In the genomic region with DNA sequence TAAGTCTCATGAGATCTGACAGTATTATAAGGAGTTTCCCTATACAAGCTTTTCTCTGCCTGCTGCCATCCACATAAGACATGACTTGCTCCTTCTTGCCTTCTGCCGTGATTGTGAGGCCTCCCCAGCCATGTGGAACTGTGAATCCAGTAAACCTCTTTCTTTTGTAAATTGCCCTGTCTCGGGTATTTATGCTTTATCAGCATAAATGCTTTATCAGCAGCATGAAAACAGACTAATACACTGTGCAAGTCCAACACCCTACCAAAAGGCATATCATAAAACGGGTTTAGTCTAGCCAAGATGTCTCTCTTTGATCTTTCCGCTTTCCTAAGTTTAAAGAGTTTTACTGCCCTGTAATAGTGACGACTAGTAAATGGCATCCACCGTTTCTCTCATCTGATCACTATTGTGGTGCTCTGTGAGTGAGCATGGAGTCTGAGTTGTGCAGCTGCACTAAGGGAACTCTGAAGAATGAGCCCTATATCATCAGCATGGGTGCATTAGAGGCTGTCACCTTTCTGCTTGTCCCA, we compare ENCODE assay signal across 2 cellular contexts.
TF ChIP-seq lines count a peak whose summit lies in the region.

No MANE protein-coding gene starts in this region.

TF ChIP-seq in GM12891, 5 proteins besides CTCF, POLR2A, EP300 and RAD21:
- TF ChIP-seq POU2F2 (IDR thresholded peaks at IDR 0.05; ENCODE audit: low read depth, low read length) (no peak), POLR2AphosphoS5 (IDR thresholded peaks at IDR 0.05; ENCODE audit: low read depth, low read length) (no peak), SPI1 (IDR thresholded peaks at IDR 0.05; ENCODE audit: low read depth, low read length) (no peak), PAX5 (IDR thresholded peaks at IDR 0.05; ENCODE audit: insufficient read depth, low read length, severe bottlenecking) (no peak), TAF1 (IDR thresholded peaks at IDR 0.05; ENCODE audit: low read depth, low read length) (no peak)
TF ChIP-seq in GM12891: peak in this region for 0.

TF ChIP-seq in K562, 482 proteins besides CTCF, POLR2A, EP300 and RAD21 (continued from another document):
- TF ChIP-seq MAFG (tag; conservative IDR thresholded peaks at IDR 0.05) (peak; percentile 82), ZNF316 (IDR thresholded peaks at IDR 0.05) (peak; percentile 88), MAFK (IDR thresholded peaks at IDR 0.05; ENCODE audit: low read length) (peak; percentile 80), C11orf30 (IDR thresholded peaks at IDR 0.05; ENCODE audit: low read depth) (peak; percentile 82; the same call in 1 of the 2 replicates), TCFL5 (CRISPR knock-in tag; conservative IDR thresholded peaks at IDR 0.05) (no peak), MAFF (IDR thresholded peaks at IDR 0.05; ENCODE audit: low read length) (peak; percentile 84)
- TF ChIP-seq, protein P1, sequence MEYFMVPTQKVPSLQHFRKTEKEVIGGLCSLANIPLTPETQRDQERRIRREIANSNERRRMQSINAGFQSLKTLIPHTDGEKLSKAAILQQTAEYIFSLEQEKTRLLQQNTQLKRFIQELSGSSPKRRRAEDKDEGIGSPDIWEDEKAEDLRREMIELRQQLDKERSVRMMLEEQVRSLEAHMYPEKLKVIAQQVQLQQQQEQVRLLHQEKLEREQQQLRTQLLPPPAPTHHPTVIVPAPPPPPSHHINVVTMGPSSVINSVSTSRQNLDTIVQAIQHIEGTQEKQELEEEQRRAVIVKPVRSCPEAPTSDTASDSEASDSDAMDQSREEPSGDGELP (CRISPR knock-in tag; IDR thresholded peaks at IDR 0.05; ENCODE audit: borderline replicate concordance), result no peak
TF ChIP-seq in K562: peak in this region for 5.
